In the genomic region with DNA sequence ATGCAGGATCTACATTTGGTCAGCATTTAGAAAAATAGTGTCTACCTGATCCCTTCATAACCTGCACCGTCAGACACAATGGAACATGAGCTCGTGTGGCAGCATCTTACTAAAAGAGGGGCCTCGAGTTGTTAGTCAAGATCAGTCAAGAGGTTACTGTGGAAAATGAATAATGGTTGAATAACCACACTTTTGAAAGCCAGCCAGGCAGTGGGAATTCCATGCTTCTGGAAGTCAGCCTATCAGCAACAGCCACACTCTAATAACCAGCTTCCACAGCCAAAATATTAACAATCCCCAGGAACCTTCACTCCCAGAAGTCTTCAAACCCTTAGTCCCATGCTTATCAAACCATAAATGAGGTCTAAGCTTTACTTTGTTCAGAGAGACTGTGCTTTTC, we compare ENCODE assay signal across 27 cellular contexts.
"Had no signal": no experiment of that assay in that cellular context is flagged by ENCODE, and none has a peak within 500 bp of the region (broad histone marks: within the 10 kb centered on the region; RNA-seq: fewer than 3 reads in every experiment).

No MANE protein-coding gene starts in this region.

- H3K4me1 ChIP-seq: adrenal gland, SJCRH30 had no signal

- H3K4me2 ChIP-seq: SK-N-SH had no signal

- H3K9me3 ChIP-seq: adrenal gland, SJCRH30, SK-N-SH had no signal

- H3K27me3 Mint-ChIP-seq: central memory CD8-positive, alpha-beta T cell had no signal

- ATAC-seq: activated CD4-positive, alpha-beta T cell treated with anti-CD3 and anti-CD28 coated beads for 36 hours; activated CD8-positive, alpha-beta T cell treated with anti-CD3 and anti-CD28 coated beads, Interleukin-2, amount 10 ng/mL, durations not matched to agents 7 days and 5 days; Panc1 had no signal

- H3K9ac ChIP-seq: SK-N-SH had no signal

- H3K36me3 Mint-ChIP-seq: activated naive CD8-positive, alpha-beta T cell treated with anti-CD3 and anti-CD28 coated beads, Interleukin-2, amount 10 ng/mL, durations not matched to agents 7 days and 5 days; brain; IgD-negative memory B cell had no signal

- H3K9me3 Mint-ChIP-seq: activated naive CD8-positive, alpha-beta T cell treated with anti-CD3 and anti-CD28 coated beads, Interleukin-2, amount 10 ng/mL, durations not matched to agents 7 days and 5 days; brain; central memory CD8-positive, alpha-beta T cell; IgD-negative memory B cell had no signal

- H3K27ac ChIP-seq: adrenal gland, RWPE1, SJCRH30, WERI-Rb-1 had no signal

- H3K4me3 Mint-ChIP-seq: activated CD4-positive, alpha-beta T cell treated with anti-CD3 and anti-CD28 coated beads for 36 hours; activated CD8-positive, alpha-beta T cell treated with anti-CD3 and anti-CD28 coated beads, Interleukin-2, amount 10 ng/mL, durations not matched to agents 7 days and 5 days; activated naive CD8-positive, alpha-beta T cell treated with anti-CD3 and anti-CD28 coated beads, Interleukin-2, amount 10 ng/mL, durations not matched to agents 7 days and 5 days; brain; central memory CD8-positive, alpha-beta T cell; IgD-negative memory B cell had no signal

- DNase-seq: activated CD4-positive, alpha-beta T cell treated with anti-CD3 and anti-CD28 coated beads for 36 hours; activated CD8-positive, alpha-beta memory T cell treated with anti-CD3 and anti-CD28 coated beads, Interleukin-2, amount 50 U/mL, for 48 hours; activated CD8-positive, alpha-beta T cell treated with anti-CD3 and anti-CD28 coated beads, Interleukin-2, amount 10 ng/mL, durations not matched to agents 7 days and 5 days; activated naive CD4-positive, alpha-beta T cell treated with anti-CD3 and anti-CD28 coated beads, Interleukin-2, amount 50 U/mL, for 16 hours; activated naive CD8-positive, alpha-beta T cell treated with anti-CD3 and anti-CD28 coated beads, Interleukin-2, amount 10 ng/mL, durations not matched to agents 7 days and 5 days; activated T-cell treated with anti-CD3 and anti-CD28 coated beads, Interleukin-2, amount 50 U/mL, for 1 hour; adrenal gland; anterior cingulate cortex; KG1; NCI-H1048; NCI-H1436; NCI-H1694 treated with DMSO at 0.1 percent for 48 hours; NCI-H2107; NCI-H510A treated with DMSO at 0.1 percent for 48 hours; NCI-H69; NK-92 treated with Interleukin-12 subunit alpha and Interleukin-12 subunit beta, amount 100 ng/mL, for 24 hours; OCI-M1; Right ventricle myocardium superior; SJCRH30; SK-N-SH; T-helper 1 cell; WERI-Rb-1 had no signal

- H3K27ac Mint-ChIP-seq: activated CD4-positive, alpha-beta T cell treated with anti-CD3 and anti-CD28 coated beads for 36 hours; activated CD8-positive, alpha-beta T cell treated with anti-CD3 and anti-CD28 coated beads, Interleukin-2, amount 10 ng/mL, durations not matched to agents 7 days and 5 days; activated naive CD8-positive, alpha-beta T cell treated with anti-CD3 and anti-CD28 coated beads, Interleukin-2, amount 10 ng/mL, durations not matched to agents 7 days and 5 days; brain; IgD-negative memory B cell had no signal

- H3K4me1 Mint-ChIP-seq: activated CD4-positive, alpha-beta T cell treated with anti-CD3 and anti-CD28 coated beads for 36 hours; central memory CD8-positive, alpha-beta T cell had no signal

- H3K27me3 ChIP-seq: adrenal gland, SJCRH30 had no signal

- H3K4me3 ChIP-seq: adrenal gland, SJCRH30 had no signal

- H3K36me3 ChIP-seq: adrenal gland, SJCRH30, WERI-Rb-1 had no signal
